15 cellular contexts compared by ENCODE assay signal in the genomic region with DNA sequence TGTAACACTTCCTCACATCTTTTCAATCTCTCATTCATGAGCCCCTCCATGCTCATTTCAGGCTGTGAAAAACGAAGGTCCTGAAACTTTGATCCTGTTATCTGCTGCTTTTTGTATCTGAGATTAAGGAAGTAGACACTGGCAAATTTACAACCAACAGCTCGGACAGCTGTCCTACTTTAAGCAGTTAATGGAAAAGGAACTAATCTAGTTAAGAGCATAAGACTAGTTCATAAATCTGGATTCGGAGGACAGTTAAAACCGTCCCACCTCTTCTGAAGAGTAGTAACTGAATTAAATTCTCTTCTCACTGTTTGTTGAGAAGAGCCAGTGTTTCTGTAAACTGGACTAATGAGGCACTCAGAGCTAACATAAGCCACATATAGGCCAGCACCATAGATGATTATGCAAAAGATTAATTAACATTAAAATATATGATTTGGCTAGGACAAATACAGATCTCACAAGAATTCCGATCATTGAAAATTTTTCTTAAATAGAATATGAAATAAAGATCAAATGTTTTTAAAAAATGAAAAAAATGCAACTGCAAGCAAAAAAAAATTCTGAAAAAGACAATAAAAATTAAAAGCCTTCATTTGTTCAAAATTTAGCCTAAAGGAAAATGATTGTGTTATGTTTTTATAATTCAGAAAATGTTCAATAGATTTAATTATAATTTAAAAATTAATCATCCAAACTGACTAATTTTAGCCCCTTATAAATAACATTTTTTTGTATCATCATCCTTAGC.
"Had no signal": no experiment of that assay in that cellular context is flagged by ENCODE, and none has a peak within 500 bp of the region (broad histone marks: within the 10 kb centered on the region; RNA-seq: fewer than 3 reads in every experiment).

No MANE protein-coding gene starts in this region.

- H3K27ac ChIP-seq: brain microvascular endothelial cell, lower lobe of right lung, right atrium auricular region, tibial artery, uterus had no signal

- H3K9me3 ChIP-seq: lower lobe of right lung, right atrium auricular region, tibial artery, uterus had no signal

- H3K9me3 Mint-ChIP-seq: activated CD4-positive, alpha-beta T cell treated with anti-CD3 and anti-CD28 coated beads, Interleukin-2, amount 10 ng/mL, durations not matched to agents 7 days and 5 days; activated naive CD4-positive, alpha-beta T cell treated with anti-CD3 and anti-CD28 coated beads, Interleukin-2, amount 50 U/mL, for 72 hours; dendritic cell treated with granulocyte-macrophage colony-stimulating factor and Interleukin-4, amounts not matched to agents 40 ng/mL and 50 ng/mL, for 4 days; effector memory CD8-positive, alpha-beta T cell; naive B cell; stimulated activated memory B cell treated with anti-CD40 and anti-IgM and Interleukin-4, amounts not matched to agents 10 μg/mL and 1 μg/mL and 100 μg/mL, for 72 hours had no signal

- H3K4me3 Mint-ChIP-seq: activated CD4-positive, alpha-beta T cell treated with anti-CD3 and anti-CD28 coated beads, Interleukin-2, amount 10 ng/mL, durations not matched to agents 7 days and 5 days; dendritic cell treated with granulocyte-macrophage colony-stimulating factor and Interleukin-4, amounts not matched to agents 40 ng/mL and 50 ng/mL, for 4 days; effector memory CD8-positive, alpha-beta T cell; naive B cell; stimulated activated memory B cell treated with anti-CD40 and anti-IgM and Interleukin-4, amounts not matched to agents 10 μg/mL and 1 μg/mL and 100 μg/mL, for 72 hours had no signal

- H3K4me1 Mint-ChIP-seq: activated CD4-positive, alpha-beta T cell treated with anti-CD3 and anti-CD28 coated beads, Interleukin-2, amount 10 ng/mL, durations not matched to agents 7 days and 5 days; naive B cell; stimulated activated memory B cell treated with anti-CD40 and anti-IgM and Interleukin-4, amounts not matched to agents 10 μg/mL and 1 μg/mL and 100 μg/mL, for 72 hours had no signal

- H3K36me3 Mint-ChIP-seq: activated naive CD4-positive, alpha-beta T cell treated with anti-CD3 and anti-CD28 coated beads, Interleukin-2, amount 50 U/mL, for 72 hours had no signal

- H3K27ac Mint-ChIP-seq: activated CD4-positive, alpha-beta T cell treated with anti-CD3 and anti-CD28 coated beads, Interleukin-2, amount 10 ng/mL, durations not matched to agents 7 days and 5 days; activated naive CD4-positive, alpha-beta T cell treated with anti-CD3 and anti-CD28 coated beads, Interleukin-2, amount 50 U/mL, for 72 hours; dendritic cell treated with granulocyte-macrophage colony-stimulating factor and Interleukin-4, amounts not matched to agents 40 ng/mL and 50 ng/mL, for 4 days; effector memory CD8-positive, alpha-beta T cell; naive B cell; stimulated activated memory B cell treated with anti-CD40 and anti-IgM and Interleukin-4, amounts not matched to agents 10 μg/mL and 1 μg/mL and 100 μg/mL, for 72 hours had no signal

- H3K27me3 ChIP-seq: brain microvascular endothelial cell, right atrium auricular region, tibial artery, uterus had no signal

- H3K27me3 Mint-ChIP-seq: activated CD4-positive, alpha-beta T cell treated with anti-CD3 and anti-CD28 coated beads, Interleukin-2, amount 10 ng/mL, durations not matched to agents 7 days and 5 days; dendritic cell treated with granulocyte-macrophage colony-stimulating factor and Interleukin-4, amounts not matched to agents 40 ng/mL and 50 ng/mL, for 4 days; effector memory CD8-positive, alpha-beta T cell; naive B cell; stimulated activated memory B cell treated with anti-CD40 and anti-IgM and Interleukin-4, amounts not matched to agents 10 μg/mL and 1 μg/mL and 100 μg/mL, for 72 hours had no signal

- DNase-seq: activated CD4-positive, alpha-beta T cell treated with anti-CD3 and anti-CD28 coated beads, Interleukin-2, amount 10 ng/mL, durations not matched to agents 7 days and 5 days; activated CD4-positive, CD25-positive, alpha-beta regulatory T cell; activated T-cell treated with anti-CD3 and anti-CD28 coated beads for 4 hours; brain microvascular endothelial cell; effector memory CD8-positive, alpha-beta T cell; hypothalamus; lower lobe of right lung; naive B cell; tibial artery; uterus had no signal

- H3K4me3 ChIP-seq: lower lobe of right lung, right atrium auricular region, smooth muscle cell, tibial artery, uterus had no signal

- H3K36me3 ChIP-seq: lower lobe of right lung, right atrium auricular region, uterus had no signal

- ATAC-seq: activated naive CD4-positive, alpha-beta T cell treated with anti-CD3 and anti-CD28 coated beads, Interleukin-2, amount 50 U/mL, for 72 hours; effector memory CD8-positive, alpha-beta T cell; lower lobe of right lung; stimulated activated memory B cell treated with anti-CD40 and anti-IgM and Interleukin-4, amounts not matched to agents 10 μg/mL and 1 μg/mL and 100 μg/mL, for 72 hours had no signal

- H3K4me1 ChIP-seq: lower lobe of right lung, right atrium auricular region, tibial artery, uterus had no signal

- H3K4me2 ChIP-seq: smooth muscle cell had no signal
